In genomic region chrX:46758956-46759644, GRCh38 we compare ENCODE assay signal across 1 cellular context.
TF ChIP-seq lines count a peak whose summit lies in the region.

SLC9A7 (minus strand) TSS chrX:46759118; CDS start chrX:46759029, 89 bp downstream.

TF ChIP-seq in HCT116, 20 proteins besides CTCF, POLR2A, EP300 and RAD21 (continued from another document):
- no peak for TF ChIP-seq ZBTB33 (IDR thresholded peaks at IDR 0.05; ENCODE audit: extremely low read depth, insufficient replicate concordance, low read length)
- no peak for TF ChIP-seq EGR1 (IDR thresholded peaks at IDR 0.05; ENCODE audit: low read depth)
- no peak for TF ChIP-seq CEBPB (IDR thresholded peaks at IDR 0.05; ENCODE audit: low read depth)
- no peak for TF ChIP-seq ELF1 (IDR thresholded peaks at IDR 0.05; ENCODE audit: borderline replicate concordance, low read depth)
TF ChIP-seq in HCT116: peak in this region for 3.
